Comparison of ENCODE assay signal across 10 cellular contexts in genomic region chr17:77375108-77375507, GRCh38.
A peak's percentile ranks its signal among the peaks of the same experiment; 100 is the strongest.
DNase-seq lines count a peak whose midpoint lies in the region; ATAC-seq lines count a peak whose summit lies in the region.
"Had no signal": no experiment of that assay in that cellular context is flagged by ENCODE, and none has a peak within 500 bp of the region (broad histone marks: within the 10 kb centered on the region; RNA-seq: fewer than 3 reads in every experiment).

No MANE protein-coding gene starts in this region.

- H3K27ac Mint-ChIP-seq in T-helper 1 cell treated with Interleukin-12 subunit alpha and Interleukin-12 subunit beta and Interleukin-4 antibody, amounts not matched to agents 30 μg/mL and 1 μg/mL, for 36 hours = peak overlapping the region; percentile 85
- peak overlapping the region in 1 of 2 donors; percentile 50 for H3K27ac Mint-ChIP-seq in stimulated activated naive CD8-positive, alpha-beta T cell treated with anti-CD3 and anti-CD28 coated beads, Interleukin-15, amount 100 ng/mL, for 72 hours

- DNase-seq in T-helper 1 cell (no peak), adipocyte (ENCODE audit: low read depth) (peak; percentile 43), hypothalamus (lab: John Stamatoyannopoulos, UW) (no peak)
- DNase-seq in stimulated activated naive CD8-positive, alpha-beta T cell treated with anti-CD3 and anti-CD28 coated beads, Interleukin-15, amount 100 ng/mL, for 72 hours = no peak
- DNase-seq: NCI-H187 had no signal

- H3K27ac ChIP-seq in layer of hippocampus (ENCODE audit: low read depth, low read length) = peak overlapping the region; percentile 86

- no peaks in the 10 kb centered on the region for H3K9me3 ChIP-seq in adipocyte (ENCODE audit: control insufficient read depth, low read length)
- H3K9me3 ChIP-seq: A549 had no signal

- H3K27me3 Mint-ChIP-seq in T-helper 1 cell treated with Interleukin-12 subunit alpha and Interleukin-12 subunit beta and Interleukin-4 antibody, amounts not matched to agents 30 μg/mL and 1 μg/mL, for 36 hours (ENCODE audit: low read depth) = no peaks in the 10 kb centered on the region
- peaks cover 12% of the 10 kb centered on the region for H3K27me3 Mint-ChIP-seq in stimulated activated naive CD8-positive, alpha-beta T cell treated with anti-CD3 and anti-CD28 coated beads, Interleukin-15, amount 100 ng/mL, for 72 hours

- peak overlapping the region; percentile 91 for H3K4me3 Mint-ChIP-seq in T-helper 1 cell treated with Interleukin-12 subunit alpha and Interleukin-12 subunit beta and Interleukin-4 antibody, amounts not matched to agents 30 μg/mL and 1 μg/mL, for 36 hours
- peak overlapping the region; percentile 85 to 92 for H3K4me3 Mint-ChIP-seq in stimulated activated naive CD8-positive, alpha-beta T cell treated with anti-CD3 and anti-CD28 coated beads, Interleukin-15, amount 100 ng/mL, for 72 hours

- peak overlapping the region; percentile 89 for H3K9ac ChIP-seq in adipocyte (ENCODE audit: low read length)

- no peak for ATAC-seq in stimulated activated naive CD8-positive, alpha-beta T cell treated with anti-CD3 and anti-CD28 coated beads, Interleukin-15, amount 100 ng/mL, for 72 hours
- ATAC-seq in HG03571 (IDR thresholded peaks at IDR 0.05; ENCODE audit: unreplicated experiment) (no peak), HG02588 (IDR thresholded peaks at IDR 0.05; ENCODE audit: unreplicated experiment) (no peak)
- ATAC-seq: A549 had no signal

- no peaks in the 10 kb centered on the region for H3K9me3 Mint-ChIP-seq in T-helper 1 cell treated with Interleukin-12 subunit alpha and Interleukin-12 subunit beta and Interleukin-4 antibody, amounts not matched to agents 30 μg/mL and 1 μg/mL, for 36 hours
- H3K9me3 Mint-ChIP-seq in stimulated activated naive CD8-positive, alpha-beta T cell treated with anti-CD3 and anti-CD28 coated beads, Interleukin-15, amount 100 ng/mL, for 72 hours = no peaks in the 10 kb centered on the region

- peaks cover 24% of the 10 kb centered on the region for H3K36me3 Mint-ChIP-seq in T-helper 1 cell treated with Interleukin-12 subunit alpha and Interleukin-12 subunit beta and Interleukin-4 antibody, amounts not matched to agents 30 μg/mL and 1 μg/mL, for 36 hours (ENCODE audit: low read depth)

- peaks cover 48% of the 10 kb centered on the region for H3K4me1 Mint-ChIP-seq in T-helper 1 cell treated with Interleukin-12 subunit alpha and Interleukin-12 subunit beta and Interleukin-4 antibody, amounts not matched to agents 30 μg/mL and 1 μg/mL, for 36 hours (ENCODE audit: low read depth)
- peaks cover 87% of the 10 kb centered on the region for H3K4me1 Mint-ChIP-seq in stimulated activated naive CD8-positive, alpha-beta T cell treated with anti-CD3 and anti-CD28 coated beads, Interleukin-15, amount 100 ng/mL, for 72 hours

- no peaks in the 10 kb centered on the region for H3K27me3 ChIP-seq in adipocyte (replicated peaks; ENCODE audit: control insufficient read depth, insufficient read depth, low read length)
- no peaks in the 10 kb centered on the region for H3K27me3 ChIP-seq in layer of hippocampus (ENCODE audit: control insufficient read depth, insufficient read depth, low read length)

- H3K4me1 ChIP-seq in adipocyte (ENCODE audit: control insufficient read depth, insufficient read depth, low read length) = peaks cover 63% of the 10 kb centered on the region

- H3K36me3 ChIP-seq in adipocyte (ENCODE audit: control insufficient read depth, insufficient read depth, low read length, severe bottlenecking) = no peaks in the 10 kb centered on the region

- peak overlapping the region; percentile 89 for H3K4me3 ChIP-seq in adipocyte (ENCODE audit: low read length)
- H3K4me3 ChIP-seq: A549 had no signal
